ENCODE assay signal across 13 cellular contexts in genomic region chr1:40944841-40945430, GRCh38. TPM values are rescaled to one million over a fixed set of nuclear protein-coding genes. Genes with fewer than 3 reads are reported as not detected.
A peak's percentile ranks its signal among the peaks of the same experiment; 100 is the strongest.
DNase-seq lines count a peak whose midpoint lies in the region; ATAC-seq and TF ChIP-seq lines count a peak whose summit lies in the region.
"Had no signal": no experiment of that assay in that cellular context is flagged by ENCODE, and none has a peak within 500 bp of the region (broad histone marks: within the 10 kb centered on the region; RNA-seq: fewer than 3 reads in every experiment).

No MANE protein-coding gene starts in this region.

- peaks cover 17% of the 10 kb centered on the region for H3K4me1 ChIP-seq in upper lobe of right lung

- peaks cover under 1% of the 10 kb centered on the region for H3K27me3 Mint-ChIP-seq in mesothelial cell of epicardium (ENCODE audit: low read depth)

- H3K36me3 Mint-ChIP-seq in mesothelial cell of epicardium: peaks cover 3% of the 10 kb centered on the region
- H3K36me3 Mint-ChIP-seq: activated naive CD4-positive, alpha-beta T cell treated with anti-CD3 and anti-CD28 coated beads, Interleukin-2, amount 10 ng/mL, durations not matched to agents 7 days and 5 days had no signal

- H3K4me3 ChIP-seq in fibroblast of pulmonary artery (replicated peaks; ENCODE audit: low read depth, low read length) (no peak overlapping the region), upper lobe of right lung (no peak overlapping the region)

- no peak for TF ChIP-seq CTCF in VCaP (conservative IDR thresholded peaks at IDR 0.05)
- no peak for TF ChIP-seq CTCF in fibroblast of pulmonary artery (IDR thresholded peaks at IDR 0.05; ENCODE audit: low read length, missing control alignments)
- no peak for TF ChIP-seq CTCF in mesothelial cell of epicardium (IDR thresholded peaks at IDR 0.05; ENCODE audit: unreplicated experiment)
- TF ChIP-seq CTCF in upper lobe of right lung (IDR thresholded peaks at IDR 0.05): no peak

- no peak overlapping the region for H3K4me3 Mint-ChIP-seq in mesothelial cell of epicardium
- H3K4me3 Mint-ChIP-seq: activated naive CD4-positive, alpha-beta T cell treated with anti-CD3 and anti-CD28 coated beads, Interleukin-2, amount 10 ng/mL, durations not matched to agents 7 days and 5 days had no signal

- peaks cover 3% of the 10 kb centered on the region for H3K4me1 Mint-ChIP-seq in mesothelial cell of epicardium

- H3K9me3 ChIP-seq in upper lobe of right lung: no peaks in the 10 kb centered on the region
- H3K9me3 ChIP-seq: neutrophil had no signal

- no peaks in the 10 kb centered on the region for H3K36me3 ChIP-seq in upper lobe of right lung
- H3K36me3 ChIP-seq: neutrophil had no signal

- peak overlapping the region; percentile 83 for H3K27ac Mint-ChIP-seq in mesothelial cell of epicardium
- H3K27ac Mint-ChIP-seq: activated naive CD4-positive, alpha-beta T cell treated with anti-CD3 and anti-CD28 coated beads, Interleukin-2, amount 10 ng/mL, durations not matched to agents 7 days and 5 days had no signal

- intact Hi-C loops in upper lobe of right lung (cut with DNase I): no loop called here

- no peaks in the 10 kb centered on the region for H3K27me3 ChIP-seq in upper lobe of right lung
- H3K27me3 ChIP-seq: neutrophil had no signal

- ATAC-seq in upper lobe of right lung: peak; percentile 65
- ATAC-seq in HG02763 (IDR thresholded peaks at IDR 0.05; ENCODE audit: unreplicated experiment): no peak

- DNase-seq in fibroblast of pulmonary artery (ENCODE audit: low read depth) (peak; percentile 72), mesothelial cell of epicardium (ENCODE audit: low spot score in 2 of 2, unreplicated experiment in 2 of 2) (no peak), upper lobe of right lung (no peak), hypothalamus (lab: John Stamatoyannopoulos, UW) (no peak), mesenteric fat pad (ENCODE audit: low spot score) (no peak)
- DNase-seq: activated CD4-positive, alpha-beta T cell treated with anti-CD3 and anti-CD28 coated beads, Interleukin-2, amount 50 U/mL, for 1 hour; activated naive CD4-positive, alpha-beta T cell treated with anti-CD3 and anti-CD28 coated beads, Interleukin-2, amount 10 ng/mL, durations not matched to agents 7 days and 5 days; DMS53; KBM-7; NCI-H524 treated with DMSO at 0.1 percent for 48 hours had no signal

- H3K27ac ChIP-seq in VCaP: peak overlapping the region; percentile 70
- H3K27ac ChIP-seq in upper lobe of right lung: peak overlapping the region; percentile 79
- H3K27ac ChIP-seq: neutrophil had no signal

- H3K9me3 Mint-ChIP-seq in mesothelial cell of epicardium: peaks cover 12% of the 10 kb centered on the region
- H3K9me3 Mint-ChIP-seq: activated naive CD4-positive, alpha-beta T cell treated with anti-CD3 and anti-CD28 coated beads, Interleukin-2, amount 10 ng/mL, durations not matched to agents 7 days and 5 days had no signal

RNA-seq across cellular contexts. Expression of gene CTPS1, which starts 34.6 kb away (rescaled TPM):
- total RNA-seq in mesothelial cell of epicardium (41.6 to 42.9 TPM (median 41.8 TPM) in 3 replicates), upper lobe of right lung (21.7 TPM), mesenteric fat pad (18.4 TPM)
